In the genomic region with DNA sequence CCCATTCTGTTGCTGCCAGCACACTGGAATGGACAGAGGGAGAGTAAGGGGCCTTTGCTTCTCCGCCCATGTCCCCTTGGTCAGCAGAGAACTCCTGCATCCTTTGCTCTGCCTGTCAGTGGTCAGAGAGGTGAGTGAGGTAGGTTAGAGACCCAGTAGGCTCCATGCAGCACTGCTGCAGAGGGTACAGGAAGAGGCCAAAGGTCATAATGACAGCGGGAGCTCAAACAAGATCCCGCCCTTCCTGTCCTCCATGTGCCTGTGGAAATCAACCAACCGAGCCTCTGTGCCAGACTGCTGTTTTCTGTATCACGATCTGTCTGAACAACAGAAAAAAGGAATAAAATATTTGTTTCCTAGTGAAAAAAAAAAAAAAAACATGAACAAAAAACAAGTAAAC, we compare ENCODE assay signal across 1 cellular context.
TF ChIP-seq lines count a peak whose summit lies in the region.

No MANE protein-coding gene starts in this region.

TF ChIP-seq in HepG2, 621 proteins besides CTCF, POLR2A, EP300 and RAD21 (continued from another document and continues in another):
- TF ChIP-seq ZHX1 (CRISPR knock-in tag; IDR thresholded peaks at IDR 0.05; ENCODE audit: low read depth) (no peak), ZGPAT (CRISPR knock-in tag; IDR thresholded peaks at IDR 0.05) (peak; percentile 32; the same call in 1 of the 2 replicates), ZNF709 (CRISPR knock-in tag; IDR thresholded peaks at IDR 0.05) (no peak), SALL1 (CRISPR knock-in tag; IDR thresholded peaks at IDR 0.05) (0 out of 2 replicates have a peak, but pooled peaks have one; percentile 13), NR2F2 (IDR thresholded peaks at IDR 0.05; ENCODE audit: borderline replicate concordance, low read depth) (0 out of 2 replicates have a peak, but pooled peaks have one; percentile 22), KAT8 (CRISPR knock-in tag; IDR thresholded peaks at IDR 0.05) (0 out of 2 replicates have a peak, but pooled peaks have one; percentile 38), NR2F6 (IDR thresholded peaks at IDR 0.05) (peak; percentile 87), NR2F6 (CRISPR knock-in tag; IDR thresholded peaks at IDR 0.05) (peak; percentile 92), MYNN (CRISPR knock-in tag; IDR thresholded peaks at IDR 0.05; ENCODE audit: low read depth) (no peak), ARHGAP35 (CRISPR knock-in tag; IDR thresholded peaks at IDR 0.05; ENCODE audit: borderline replicate concordance) (no peak), ZNF740 (CRISPR knock-in tag; IDR thresholded peaks at IDR 0.05) (no peak), ZBTB3 (CRISPR knock-in tag; IDR thresholded peaks at IDR 0.05; ENCODE audit: borderline replicate concordance, low read depth) (no peak), ZFP37 (CRISPR knock-in tag; IDR thresholded peaks at IDR 0.05; ENCODE audit: borderline replicate concordance) (no peak), ZC3H13 (CRISPR knock-in tag; IDR thresholded peaks at IDR 0.05) (no peak), PAXIP1 (CRISPR knock-in tag; conservative IDR thresholded peaks at IDR 0.05) (peak; percentile 29; the same call in 1 of the 2 replicates), HNF4G (IDR thresholded peaks at IDR 0.05; ENCODE audit: borderline replicate concordance, low read depth, low read length) (peak; percentile 59; the same call in 1 of the 2 replicates), HNF4G (CRISPR knock-in tag; IDR thresholded peaks at IDR 0.05; ENCODE audit: borderline replicate concordance, low read depth) (0 out of 2 replicates have a peak, but pooled peaks have one; percentile 38), NCOA2 (CRISPR knock-in tag; IDR thresholded peaks at IDR 0.05) (no peak), GABPA (IDR thresholded peaks at IDR 0.05; ENCODE audit: low read depth, low read length) (no peak), GABPA (CRISPR knock-in tag; IDR thresholded peaks at IDR 0.05; ENCODE audit: low read depth) (peak; percentile 70), ELF3 (CRISPR knock-in tag; IDR thresholded peaks at IDR 0.05) (0 out of 2 replicates have a peak, but pooled peaks have one; percentile 36), ZNF749 (CRISPR knock-in tag; IDR thresholded peaks at IDR 0.05; ENCODE audit: borderline replicate concordance) (no peak), ZKSCAN8 (CRISPR knock-in tag; IDR thresholded peaks at IDR 0.05; ENCODE audit: borderline replicate concordance) (no peak), ZMAT3 (CRISPR knock-in tag; conservative IDR thresholded peaks at IDR 0.05) (no peak), ZMYM4 (CRISPR knock-in tag; IDR thresholded peaks at IDR 0.05) (peak; percentile 41; the same call in 1 of the 2 replicates), ZBTB7A (CRISPR knock-in tag; IDR thresholded peaks at IDR 0.05) (no peak), ZNF292 (CRISPR knock-in tag; IDR thresholded peaks at IDR 0.05; ENCODE audit: borderline replicate concordance, low read depth) (peak; percentile 66; the same call in 1 of the 2 replicates), MEIS1 (CRISPR knock-in tag; IDR thresholded peaks at IDR 0.05; ENCODE audit: borderline replicate concordance) (no peak), CCDC6 (CRISPR knock-in tag; IDR thresholded peaks at IDR 0.05) (no peak), THAP11 (CRISPR knock-in tag; IDR thresholded peaks at IDR 0.05) (peak; percentile 78), SAP130 (CRISPR knock-in tag; IDR thresholded peaks at IDR 0.05; ENCODE audit: low read depth) (peak; percentile 57), MYC (CRISPR knock-in tag; IDR thresholded peaks at IDR 0.05; ENCODE audit: borderline replicate concordance) (peak; percentile 28; the same call in 1 of the 2 replicates), PHB2 (IDR thresholded peaks at IDR 0.05; ENCODE audit: partially characterized antibody) (no peak), ETV5 (CRISPR knock-in tag; IDR thresholded peaks at IDR 0.05; ENCODE audit: borderline replicate concordance) (peak; percentile 44; the same call in 1 of the 2 replicates), ZNF746 (CRISPR knock-in tag; IDR thresholded peaks at IDR 0.05) (no peak), PPARG (CRISPR knock-in tag; conservative IDR thresholded peaks at IDR 0.05) (peak; percentile 66), RARA (CRISPR knock-in tag; IDR thresholded peaks at IDR 0.05) (peak; percentile 27; the same call in 1 of the 2 replicates), GPN1 (CRISPR knock-in tag; IDR thresholded peaks at IDR 0.05; ENCODE audit: borderline replicate concordance) (no peak), ZNF24 (IDR thresholded peaks at IDR 0.05) (no peak)
- TF ChIP-seq, protein P1, sequence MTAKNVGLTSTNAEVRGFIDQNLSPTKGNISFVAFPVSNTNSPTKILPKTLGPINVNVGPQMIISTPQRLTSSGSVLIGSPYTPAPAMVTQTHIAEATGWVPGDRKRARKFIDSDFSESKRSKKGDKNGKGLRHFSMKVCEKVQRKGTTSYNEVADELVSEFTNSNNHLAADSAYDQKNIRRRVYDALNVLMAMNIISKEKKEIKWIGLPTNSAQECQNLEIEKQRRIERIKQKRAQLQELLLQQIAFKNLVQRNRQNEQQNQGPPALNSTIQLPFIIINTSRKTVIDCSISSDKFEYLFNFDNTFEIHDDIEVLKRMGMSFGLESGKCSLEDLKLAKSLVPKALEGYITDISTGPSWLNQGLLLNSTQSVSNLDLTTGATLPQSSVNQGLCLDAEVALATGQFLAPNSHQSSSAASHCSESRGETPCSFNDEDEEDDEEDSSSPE (CRISPR knock-in tag; IDR thresholded peaks at IDR 0.05): peak; percentile 63
- TF ChIP-seq, protein P2, sequence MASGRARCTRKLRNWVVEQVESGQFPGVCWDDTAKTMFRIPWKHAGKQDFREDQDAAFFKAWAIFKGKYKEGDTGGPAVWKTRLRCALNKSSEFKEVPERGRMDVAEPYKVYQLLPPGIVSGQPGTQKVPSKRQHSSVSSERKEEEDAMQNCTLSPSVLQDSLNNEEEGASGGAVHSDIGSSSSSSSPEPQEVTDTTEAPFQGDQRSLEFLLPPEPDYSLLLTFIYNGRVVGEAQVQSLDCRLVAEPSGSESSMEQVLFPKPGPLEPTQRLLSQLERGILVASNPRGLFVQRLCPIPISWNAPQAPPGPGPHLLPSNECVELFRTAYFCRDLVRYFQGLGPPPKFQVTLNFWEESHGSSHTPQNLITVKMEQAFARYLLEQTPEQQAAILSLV (CRISPR knock-in tag; IDR thresholded peaks at IDR 0.05; ENCODE audit: borderline replicate concordance): no peak
- TF ChIP-seq, protein P3, sequence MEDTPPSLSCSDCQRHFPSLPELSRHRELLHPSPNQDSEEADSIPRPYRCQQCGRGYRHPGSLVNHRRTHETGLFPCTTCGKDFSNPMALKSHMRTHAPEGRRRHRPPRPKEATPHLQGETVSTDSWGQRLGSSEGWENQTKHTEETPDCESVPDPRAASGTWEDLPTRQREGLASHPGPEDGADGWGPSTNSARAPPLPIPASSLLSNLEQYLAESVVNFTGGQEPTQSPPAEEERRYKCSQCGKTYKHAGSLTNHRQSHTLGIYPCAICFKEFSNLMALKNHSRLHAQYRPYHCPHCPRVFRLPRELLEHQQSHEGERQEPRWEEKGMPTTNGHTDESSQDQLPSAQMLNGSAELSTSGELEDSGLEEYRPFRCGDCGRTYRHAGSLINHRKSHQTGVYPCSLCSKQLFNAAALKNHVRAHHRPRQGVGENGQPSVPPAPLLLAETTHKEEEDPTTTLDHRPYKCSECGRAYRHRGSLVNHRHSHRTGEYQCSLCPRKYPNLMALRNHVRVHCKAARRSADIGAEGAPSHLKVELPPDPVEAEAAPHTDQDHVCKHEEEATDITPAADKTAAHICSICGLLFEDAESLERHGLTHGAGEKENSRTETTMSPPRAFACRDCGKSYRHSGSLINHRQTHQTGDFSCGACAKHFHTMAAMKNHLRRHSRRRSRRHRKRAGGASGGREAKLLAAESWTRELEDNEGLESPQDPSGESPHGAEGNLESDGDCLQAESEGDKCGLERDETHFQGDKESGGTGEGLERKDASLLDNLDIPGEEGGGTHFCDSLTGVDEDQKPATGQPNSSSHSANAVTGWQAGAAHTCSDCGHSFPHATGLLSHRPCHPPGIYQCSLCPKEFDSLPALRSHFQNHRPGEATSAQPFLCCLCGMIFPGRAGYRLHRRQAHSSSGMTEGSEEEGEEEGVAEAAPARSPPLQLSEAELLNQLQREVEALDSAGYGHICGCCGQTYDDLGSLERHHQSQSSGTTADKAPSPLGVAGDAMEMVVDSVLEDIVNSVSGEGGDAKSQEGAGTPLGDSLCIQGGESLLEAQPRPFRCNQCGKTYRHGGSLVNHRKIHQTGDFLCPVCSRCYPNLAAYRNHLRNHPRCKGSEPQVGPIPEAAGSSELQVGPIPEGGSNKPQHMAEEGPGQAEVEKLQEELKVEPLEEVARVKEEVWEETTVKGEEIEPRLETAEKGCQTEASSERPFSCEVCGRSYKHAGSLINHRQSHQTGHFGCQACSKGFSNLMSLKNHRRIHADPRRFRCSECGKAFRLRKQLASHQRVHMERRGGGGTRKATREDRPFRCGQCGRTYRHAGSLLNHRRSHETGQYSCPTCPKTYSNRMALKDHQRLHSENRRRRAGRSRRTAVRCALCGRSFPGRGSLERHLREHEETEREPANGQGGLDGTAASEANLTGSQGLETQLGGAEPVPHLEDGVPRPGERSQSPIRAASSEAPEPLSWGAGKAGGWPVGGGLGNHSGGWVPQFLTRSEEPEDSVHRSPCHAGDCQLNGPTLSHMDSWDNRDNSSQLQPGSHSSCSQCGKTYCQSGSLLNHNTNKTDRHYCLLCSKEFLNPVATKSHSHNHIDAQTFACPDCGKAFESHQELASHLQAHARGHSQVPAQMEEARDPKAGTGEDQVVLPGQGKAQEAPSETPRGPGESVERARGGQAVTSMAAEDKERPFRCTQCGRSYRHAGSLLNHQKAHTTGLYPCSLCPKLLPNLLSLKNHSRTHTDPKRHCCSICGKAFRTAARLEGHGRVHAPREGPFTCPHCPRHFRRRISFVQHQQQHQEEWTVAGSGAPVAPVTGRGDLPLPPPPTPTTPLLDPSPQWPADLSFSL (CRISPR knock-in tag; IDR thresholded peaks at IDR 0.05): no peak
- TF ChIP-seq, protein P4, sequence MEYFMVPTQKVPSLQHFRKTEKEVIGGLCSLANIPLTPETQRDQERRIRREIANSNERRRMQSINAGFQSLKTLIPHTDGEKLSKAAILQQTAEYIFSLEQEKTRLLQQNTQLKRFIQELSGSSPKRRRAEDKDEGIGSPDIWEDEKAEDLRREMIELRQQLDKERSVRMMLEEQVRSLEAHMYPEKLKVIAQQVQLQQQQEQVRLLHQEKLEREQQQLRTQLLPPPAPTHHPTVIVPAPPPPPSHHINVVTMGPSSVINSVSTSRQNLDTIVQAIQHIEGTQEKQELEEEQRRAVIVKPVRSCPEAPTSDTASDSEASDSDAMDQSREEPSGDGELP (IDR thresholded peaks at IDR 0.05; ENCODE audit: borderline replicate concordance, low read depth): no peak
- TF ChIP-seq, protein P5, sequence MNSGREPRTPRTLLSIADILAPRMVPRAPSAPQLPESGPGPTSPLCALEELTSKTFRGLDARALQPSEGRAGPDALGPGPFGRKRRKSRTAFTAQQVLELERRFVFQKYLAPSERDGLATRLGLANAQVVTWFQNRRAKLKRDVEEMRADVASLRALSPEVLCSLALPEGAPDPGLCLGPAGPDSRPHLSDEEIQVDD (CRISPR knock-in tag; IDR thresholded peaks at IDR 0.05; ENCODE audit: borderline replicate concordance): no peak
